In the genomic region with DNA sequence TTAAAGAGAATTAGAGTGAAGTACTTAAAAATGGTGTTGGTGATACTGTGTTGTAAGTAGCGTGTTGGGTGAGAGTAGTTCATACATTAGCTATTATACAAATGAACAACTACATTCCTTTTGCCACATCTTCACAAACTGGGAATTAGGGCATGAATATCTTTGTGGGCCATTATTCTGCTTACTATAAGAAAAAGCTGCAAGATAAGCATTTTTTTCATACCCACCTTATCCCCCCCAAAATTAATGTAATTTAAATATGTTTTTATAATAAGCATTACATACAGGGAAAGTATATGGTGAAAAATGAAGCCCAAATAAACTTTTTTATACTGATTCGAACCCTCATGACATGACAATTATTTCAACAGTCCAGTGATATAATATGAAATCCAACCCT, we compare ENCODE assay signal across 35 cellular contexts.
"Had no signal": no experiment of that assay in that cellular context is flagged by ENCODE, and none has a peak within 500 bp of the region (broad histone marks: within the 10 kb centered on the region; RNA-seq: fewer than 3 reads in every experiment).

No MANE protein-coding gene starts in this region.

- H3K27me3 ChIP-seq: MG63 had no signal

- H3K9me3 ChIP-seq: MG63 had no signal

- H3K4me3 ChIP-seq: MG63 had no signal

- DNase-seq: Kasumi-1, MG63, MM.1S, MV-4-11, NCI-H1048, NCI-H1092, NCI-H1092 treated with DMSO at 0.1 percent for 48 hours, NCI-H1105 treated with DMSO at 0.1 percent for 48 hours, NCI-H1417, NCI-H1417 treated with DMSO at 0.1 percent for 48 hours, NCI-H1436, NCI-H1436 treated with DMSO at 0.1 percent for 48 hours, NCI-H146, NCI-H1694, NCI-H1694 treated with DMSO at 0.1 percent for 48 hours, NCI-H187, NCI-H187 treated with DMSO at 0.1 percent for 48 hours, NCI-H1930, NCI-H2029, NCI-H2029 treated with DMSO at 0.1 percent for 48 hours, NCI-H2081, NCI-H2081 treated with DMSO at 0.1 percent for 48 hours, NCI-H2107, NCI-H2171, NCI-H2171 treated with DMSO at 0.1 percent for 48 hours, NCI-H2227 treated with DMSO at 0.1 percent for 48 hours, NCI-H226, NCI-H345, NCI-H446, NCI-H446 treated with DMSO at 0.1 percent for 48 hours, NCI-H510A, NCI-H510A treated with DMSO at 0.1 percent for 48 hours, NCI-H524, NCI-H524 treated with DMSO at 0.1 percent for 48 hours, NCI-H526 had no signal
